Comparison of ENCODE assay signal across 1 cellular context in the genomic region with DNA sequence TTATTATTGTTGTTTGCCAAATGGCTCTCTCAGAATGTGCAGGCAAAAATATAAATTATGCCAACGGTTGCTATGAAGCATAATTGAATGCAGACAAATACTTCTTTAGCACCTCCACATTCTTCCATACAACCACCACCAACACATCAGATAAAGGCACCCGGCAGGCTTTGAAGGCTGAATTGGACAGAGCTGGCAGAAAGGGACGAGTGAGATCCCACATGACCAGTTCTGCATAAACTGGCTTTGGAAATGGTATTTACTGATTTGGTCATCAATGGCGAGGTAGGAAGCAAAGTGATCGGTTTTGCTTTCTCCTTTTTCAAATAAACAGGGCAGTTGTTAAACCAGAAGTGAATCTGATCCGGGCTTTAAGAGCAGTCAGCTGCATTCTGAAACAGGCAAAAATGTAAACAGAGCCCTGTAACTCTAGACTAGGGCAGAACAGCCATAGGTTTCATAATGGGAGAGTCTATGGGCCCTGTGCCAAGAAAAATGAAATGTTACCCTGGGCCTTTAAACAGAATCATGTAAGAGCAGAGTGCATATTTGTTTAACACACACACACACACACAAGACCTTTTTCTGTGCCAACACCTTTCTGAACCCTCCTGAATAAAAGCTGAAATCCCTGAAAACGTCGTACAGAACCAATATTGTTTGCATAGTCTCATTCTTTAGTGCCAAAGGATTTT.
TF ChIP-seq lines count a peak whose summit lies in the region.

No MANE protein-coding gene starts in this region.

TF ChIP-seq in HEK293, 187 proteins besides CTCF, POLR2A, EP300 and RAD21 (continued from another document):
- TF ChIP-seq, protein P1, sequence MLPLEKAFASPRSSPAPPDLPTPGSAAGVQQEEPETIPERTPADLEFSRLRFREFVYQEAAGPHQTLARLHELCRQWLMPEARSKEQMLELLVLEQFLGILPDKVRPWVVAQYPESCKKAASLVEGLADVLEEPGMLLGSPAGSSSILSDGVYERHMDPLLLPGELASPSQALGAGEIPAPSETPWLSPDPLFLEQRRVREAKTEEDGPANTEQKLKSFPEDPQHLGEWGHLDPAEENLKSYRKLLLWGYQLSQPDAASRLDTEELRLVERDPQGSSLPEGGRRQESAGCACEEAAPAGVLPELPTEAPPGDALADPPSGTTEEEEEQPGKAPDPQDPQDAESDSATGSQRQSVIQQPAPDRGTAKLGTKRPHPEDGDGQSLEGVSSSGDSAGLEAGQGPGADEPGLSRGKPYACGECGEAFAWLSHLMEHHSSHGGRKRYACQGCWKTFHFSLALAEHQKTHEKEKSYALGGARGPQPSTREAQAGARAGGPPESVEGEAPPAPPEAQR (tag by site-specific recombination; IDR thresholded peaks at IDR 0.05): no peak
- TF ChIP-seq, protein P2, sequence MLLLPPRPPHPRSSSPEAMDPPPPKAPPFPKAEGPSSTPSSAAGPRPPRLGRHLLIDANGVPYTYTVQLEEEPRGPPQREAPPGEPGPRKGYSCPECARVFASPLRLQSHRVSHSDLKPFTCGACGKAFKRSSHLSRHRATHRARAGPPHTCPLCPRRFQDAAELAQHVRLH (tag by site-specific recombination; IDR thresholded peaks at IDR 0.05): peak; percentile 82
- TF ChIP-seq ZNF335 (tag by site-specific recombination; conservative IDR thresholded peaks at IDR 0.05) (peak; percentile 72), ZNF585B (tag by site-specific recombination; IDR thresholded peaks at IDR 0.05) (no peak), ZBTB1 (tag by site-specific recombination; IDR thresholded peaks at IDR 0.05) (no peak), ZEB2 (tag by site-specific recombination; IDR thresholded peaks at IDR 0.05) (0 out of 2 replicates have a peak, but pooled peaks have one; percentile 30), ZNF791 (tag by site-specific recombination; IDR thresholded peaks at IDR 0.05) (no peak), ZNF658 (tag by site-specific recombination; IDR thresholded peaks at IDR 0.05) (no peak), ZNF707 (tag by site-specific recombination; IDR thresholded peaks at IDR 0.05) (no peak), ZBTB17 (tag by site-specific recombination; IDR thresholded peaks at IDR 0.05) (peak; percentile 68), ZNF843 (tag by site-specific recombination; IDR thresholded peaks at IDR 0.05) (peak; percentile 82), ZNF654 (tag by site-specific recombination; IDR thresholded peaks at IDR 0.05; ENCODE audit: low read depth) (no peak), SP7 (tag by site-specific recombination; IDR thresholded peaks at IDR 0.05) (peak; percentile 63), ZNF24 (tag by site-specific recombination; IDR thresholded peaks at IDR 0.05) (peak; percentile 72; the same call in 1 of the 2 replicates), ZNF596 (tag by site-specific recombination; IDR thresholded peaks at IDR 0.05) (no peak), ZNF792 (tag by site-specific recombination; IDR thresholded peaks at IDR 0.05) (no peak), ZNF366 (tag by site-specific recombination; conservative IDR thresholded peaks at IDR 0.05) (peak; percentile 70; the same call in 1 of the 2 replicates), ZNF768 (tag by site-specific recombination; IDR thresholded peaks at IDR 0.05) (0 out of 2 replicates have a peak, but pooled peaks have one; percentile 21), TCF7L2 (IDR thresholded peaks at IDR 0.05; ENCODE audit: borderline replicate concordance, low read depth, low read length) (peak; percentile 20; the same call in 1 of the 2 replicates), ZNF121 (tag by site-specific recombination; IDR thresholded peaks at IDR 0.05) (no peak), SCRT2 (tag by site-specific recombination; IDR thresholded peaks at IDR 0.05) (no peak), ZNF610 (tag by site-specific recombination; IDR thresholded peaks at IDR 0.05; ENCODE audit: borderline replicate concordance) (peak; percentile 68; the same call in 1 of the 2 replicates), ZNF341 (tag by site-specific recombination; IDR thresholded peaks at IDR 0.05; ENCODE audit: low read depth) (peak; percentile 91), KLF8 (tag by site-specific recombination; IDR thresholded peaks at IDR 0.05) (peak; percentile 36; the same call in 1 of the 2 replicates), TRIM28 (IDR thresholded peaks at IDR 0.05; ENCODE audit: borderline replicate concordance, low read length) (peak; percentile 53; the same call in 1 of the 2 replicates), ZNF239 (tag by site-specific recombination; IDR thresholded peaks at IDR 0.05) (no peak), HOXC10 (CRISPR knock-in tag; IDR thresholded peaks at IDR 0.05) (no peak)
- TF ChIP-seq, protein P3, sequence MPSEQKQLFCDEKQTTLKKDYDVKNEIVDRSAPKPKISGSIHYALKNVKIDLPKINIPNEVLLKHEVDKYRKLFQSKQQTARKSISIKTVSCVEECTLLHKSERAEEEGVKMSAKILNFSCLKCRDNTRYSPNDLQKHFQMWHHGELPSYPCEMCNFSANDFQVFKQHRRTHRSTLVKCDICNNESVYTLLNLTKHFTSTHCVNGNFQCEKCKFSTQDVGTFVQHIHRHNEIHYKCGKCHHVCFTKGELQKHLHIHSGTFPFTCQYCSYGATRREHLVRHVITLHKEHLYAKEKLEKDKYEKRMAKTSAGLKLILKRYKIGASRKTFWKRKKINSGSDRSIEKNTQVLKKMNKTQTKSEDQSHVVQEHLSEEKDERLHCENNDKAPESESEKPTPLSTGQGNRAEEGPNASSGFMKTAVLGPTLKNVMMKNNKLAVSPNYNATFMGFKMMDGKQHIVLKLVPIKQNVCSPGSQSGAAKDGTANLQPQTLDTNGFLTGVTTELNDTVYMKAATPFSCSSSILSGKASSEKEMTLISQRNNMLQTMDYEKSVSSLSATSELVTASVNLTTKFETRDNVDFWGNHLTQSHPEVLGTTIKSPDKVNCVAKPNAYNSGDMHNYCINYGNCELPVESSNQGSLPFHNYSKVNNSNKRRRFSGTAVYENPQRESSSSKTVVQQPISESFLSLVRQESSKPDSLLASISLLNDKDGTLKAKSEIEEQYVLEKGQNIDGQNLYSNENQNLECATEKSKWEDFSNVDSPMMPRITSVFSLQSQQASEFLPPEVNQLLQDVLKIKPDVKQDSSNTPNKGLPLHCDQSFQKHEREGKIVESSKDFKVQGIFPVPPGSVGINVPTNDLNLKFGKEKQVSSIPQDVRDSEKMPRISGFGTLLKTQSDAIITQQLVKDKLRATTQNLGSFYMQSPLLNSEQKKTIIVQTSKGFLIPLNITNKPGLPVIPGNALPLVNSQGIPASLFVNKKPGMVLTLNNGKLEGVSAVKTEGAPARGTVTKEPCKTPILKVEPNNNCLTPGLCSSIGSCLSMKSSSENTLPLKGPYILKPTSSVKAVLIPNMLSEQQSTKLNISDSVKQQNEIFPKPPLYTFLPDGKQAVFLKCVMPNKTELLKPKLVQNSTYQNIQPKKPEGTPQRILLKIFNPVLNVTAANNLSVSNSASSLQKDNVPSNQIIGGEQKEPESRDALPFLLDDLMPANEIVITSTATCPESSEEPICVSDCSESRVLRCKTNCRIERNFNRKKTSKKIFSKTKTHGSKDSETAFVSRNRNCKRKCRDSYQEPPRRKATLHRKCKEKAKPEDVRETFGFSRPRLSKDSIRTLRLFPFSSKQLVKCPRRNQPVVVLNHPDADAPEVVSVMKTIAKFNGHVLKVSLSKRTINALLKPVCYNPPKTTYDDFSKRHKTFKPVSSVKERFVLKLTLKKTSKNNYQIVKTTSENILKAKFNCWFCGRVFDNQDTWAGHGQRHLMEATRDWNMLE (tag by site-specific recombination; conservative IDR thresholded peaks at IDR 0.05; ENCODE audit: low read depth): 0 out of 2 replicates have a peak, but pooled peaks have one; percentile 5
- TF ChIP-seq, protein P4, sequence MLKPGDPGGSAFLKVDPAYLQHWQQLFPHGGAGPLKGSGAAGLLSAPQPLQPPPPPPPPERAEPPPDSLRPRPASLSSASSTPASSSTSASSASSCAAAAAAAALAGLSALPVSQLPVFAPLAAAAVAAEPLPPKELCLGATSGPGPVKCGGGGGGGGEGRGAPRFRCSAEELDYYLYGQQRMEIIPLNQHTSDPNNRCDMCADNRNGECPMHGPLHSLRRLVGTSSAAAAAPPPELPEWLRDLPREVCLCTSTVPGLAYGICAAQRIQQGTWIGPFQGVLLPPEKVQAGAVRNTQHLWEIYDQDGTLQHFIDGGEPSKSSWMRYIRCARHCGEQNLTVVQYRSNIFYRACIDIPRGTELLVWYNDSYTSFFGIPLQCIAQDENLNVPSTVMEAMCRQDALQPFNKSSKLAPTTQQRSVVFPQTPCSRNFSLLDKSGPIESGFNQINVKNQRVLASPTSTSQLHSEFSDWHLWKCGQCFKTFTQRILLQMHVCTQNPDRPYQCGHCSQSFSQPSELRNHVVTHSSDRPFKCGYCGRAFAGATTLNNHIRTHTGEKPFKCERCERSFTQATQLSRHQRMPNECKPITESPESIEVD (tag by site-specific recombination; IDR thresholded peaks at IDR 0.05): peak; percentile 76; the same call in 1 of the 2 replicates
- TF ChIP-seq, protein P5, sequence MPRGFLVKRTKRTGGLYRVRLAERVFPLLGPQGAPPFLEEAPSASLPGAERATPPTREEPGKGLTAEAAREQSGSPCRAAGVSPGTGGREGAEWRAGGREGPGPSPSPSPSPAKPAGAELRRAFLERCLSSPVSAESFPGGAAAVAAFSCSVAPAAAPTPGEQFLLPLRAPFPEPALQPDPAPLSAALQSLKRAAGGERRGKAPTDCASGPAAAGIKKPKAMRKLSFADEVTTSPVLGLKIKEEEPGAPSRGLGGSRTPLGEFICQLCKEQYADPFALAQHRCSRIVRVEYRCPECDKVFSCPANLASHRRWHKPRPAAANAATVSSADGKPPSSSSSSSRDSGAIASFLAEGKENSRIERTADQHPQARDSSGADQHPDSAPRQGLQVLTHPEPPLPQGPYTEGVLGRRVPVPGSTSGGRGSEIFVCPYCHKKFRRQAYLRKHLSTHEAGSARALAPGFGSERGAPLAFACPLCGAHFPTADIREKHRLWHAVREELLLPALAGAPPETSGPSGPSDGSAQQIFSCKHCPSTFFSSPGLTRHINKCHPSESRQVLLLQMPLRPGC (tag by site-specific recombination; IDR thresholded peaks at IDR 0.05): peak; percentile 71; the same call in 1 of the 2 replicates
- TF ChIP-seq, protein P6, sequence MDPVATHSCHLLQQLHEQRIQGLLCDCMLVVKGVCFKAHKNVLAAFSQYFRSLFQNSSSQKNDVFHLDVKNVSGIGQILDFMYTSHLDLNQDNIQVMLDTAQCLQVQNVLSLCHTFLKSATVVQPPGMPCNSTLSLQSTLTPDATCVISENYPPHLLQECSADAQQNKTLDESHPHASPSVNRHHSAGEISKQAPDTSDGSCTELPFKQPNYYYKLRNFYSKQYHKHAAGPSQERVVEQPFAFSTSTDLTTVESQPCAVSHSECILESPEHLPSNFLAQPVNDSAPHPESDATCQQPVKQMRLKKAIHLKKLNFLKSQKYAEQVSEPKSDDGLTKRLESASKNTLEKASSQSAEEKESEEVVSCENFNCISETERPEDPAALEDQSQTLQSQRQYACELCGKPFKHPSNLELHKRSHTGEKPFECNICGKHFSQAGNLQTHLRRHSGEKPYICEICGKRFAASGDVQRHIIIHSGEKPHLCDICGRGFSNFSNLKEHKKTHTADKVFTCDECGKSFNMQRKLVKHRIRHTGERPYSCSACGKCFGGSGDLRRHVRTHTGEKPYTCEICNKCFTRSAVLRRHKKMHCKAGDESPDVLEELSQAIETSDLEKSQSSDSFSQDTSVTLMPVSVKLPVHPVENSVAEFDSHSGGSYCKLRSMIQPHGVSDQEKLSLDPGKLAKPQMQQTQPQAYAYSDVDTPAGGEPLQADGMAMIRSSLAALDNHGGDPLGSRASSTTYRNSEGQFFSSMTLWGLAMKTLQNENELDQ (tag by site-specific recombination; IDR thresholded peaks at IDR 0.05; ENCODE audit: low read depth): no peak
- TF ChIP-seq, protein P7, sequence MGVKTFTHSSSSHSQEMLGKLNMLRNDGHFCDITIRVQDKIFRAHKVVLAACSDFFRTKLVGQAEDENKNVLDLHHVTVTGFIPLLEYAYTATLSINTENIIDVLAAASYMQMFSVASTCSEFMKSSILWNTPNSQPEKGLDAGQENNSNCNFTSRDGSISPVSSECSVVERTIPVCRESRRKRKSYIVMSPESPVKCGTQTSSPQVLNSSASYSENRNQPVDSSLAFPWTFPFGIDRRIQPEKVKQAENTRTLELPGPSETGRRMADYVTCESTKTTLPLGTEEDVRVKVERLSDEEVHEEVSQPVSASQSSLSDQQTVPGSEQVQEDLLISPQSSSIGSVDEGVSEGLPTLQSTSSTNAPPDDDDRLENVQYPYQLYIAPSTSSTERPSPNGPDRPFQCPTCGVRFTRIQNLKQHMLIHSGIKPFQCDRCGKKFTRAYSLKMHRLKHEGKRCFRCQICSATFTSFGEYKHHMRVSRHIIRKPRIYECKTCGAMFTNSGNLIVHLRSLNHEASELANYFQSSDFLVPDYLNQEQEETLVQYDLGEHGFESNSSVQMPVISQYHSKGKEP (tag by site-specific recombination; IDR thresholded peaks at IDR 0.05): peak; percentile 76
